Comparison of ENCODE assay signal across 12 cellular contexts in the genomic region with DNA sequence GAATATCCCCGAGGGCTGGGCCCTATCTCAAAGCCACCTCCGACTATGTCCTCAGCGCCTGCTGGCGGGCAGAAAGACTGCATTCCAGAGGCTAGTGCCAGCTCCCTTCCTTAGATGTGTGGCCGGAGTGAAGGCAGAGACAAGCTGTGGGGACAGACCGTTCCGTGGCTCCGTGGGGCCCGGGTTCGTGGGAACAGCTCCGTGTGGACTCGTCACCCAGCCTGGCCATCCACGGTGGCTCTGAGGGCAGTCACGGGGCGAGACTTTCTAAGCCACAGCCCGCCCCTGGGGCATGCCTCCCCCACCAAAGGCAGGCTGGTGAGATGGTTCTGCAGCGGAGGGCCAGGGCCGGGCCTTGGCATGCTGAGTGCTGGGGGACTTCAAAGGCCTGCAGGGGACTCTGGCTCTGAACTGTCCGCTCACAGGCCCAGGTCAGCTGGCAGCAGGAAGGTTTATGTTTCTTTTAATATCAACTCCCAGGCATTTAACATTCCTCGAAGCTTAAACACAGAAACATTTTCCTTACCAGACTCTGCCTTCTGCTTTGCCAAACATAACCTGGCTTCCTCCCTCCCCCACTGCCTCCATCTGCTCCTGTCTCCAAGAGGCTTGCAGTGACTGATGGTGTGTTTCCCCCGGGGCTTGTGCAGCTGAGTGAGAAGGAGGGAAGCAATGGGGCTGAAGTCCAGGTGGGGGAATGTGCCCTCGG. TPM values are rescaled to one million over a fixed set of nuclear protein-coding genes. Genes with fewer than 3 reads are reported as not detected.
A peak's percentile ranks its signal among the peaks of the same experiment; 100 is the strongest.
DNase-seq lines count a peak whose midpoint lies in the region; ATAC-seq, FAIRE-seq and TF ChIP-seq lines count a peak whose summit lies in the region.
"Had no signal": no experiment of that assay in that cellular context is flagged by ENCODE, and none has a peak within 500 bp of the region (broad histone marks: within the 10 kb centered on the region; RNA-seq: fewer than 3 reads in every experiment).

No MANE protein-coding gene starts in this region.

- H3K79me2 ChIP-seq in endothelial cell of umbilical vein (ENCODE audit: control insufficient read depth, insufficient read depth, low read length) = peaks cover 5% of the 10 kb centered on the region

- H3K9me3 ChIP-seq in endothelial cell of umbilical vein (replicated peaks; ENCODE audit: control insufficient read depth, insufficient read depth, low read length) = no peaks in the 10 kb centered on the region
- no peaks in the 10 kb centered on the region for H3K9me3 ChIP-seq in lung (ENCODE audit: control insufficient read depth in 2 of 2, insufficient read depth in 1 of 2, low read length in 1 of 2)
- no peaks in the 10 kb centered on the region for H3K9me3 ChIP-seq in CD8-positive, alpha-beta T cell (ENCODE audit: low read length)

- no peaks in the 10 kb centered on the region for H3K27me3 ChIP-seq in endothelial cell of umbilical vein (ENCODE audit: control insufficient read depth in 2 of 2, insufficient read depth in 2 of 2, low read length in 2 of 2)
- H3K27me3 ChIP-seq in lung (ENCODE audit: control insufficient read depth, insufficient read depth) = no peaks in the 10 kb centered on the region
- no peaks in the 10 kb centered on the region for H3K27me3 ChIP-seq in CD8-positive, alpha-beta T cell (ENCODE audit: insufficient read depth, low read length)

- TF ChIP-seq CTCF in endothelial cell of umbilical vein (IDR thresholded peaks at IDR 0.05; ENCODE audit: extremely low read depth in 1 of 2, insufficient read depth in 1 of 2, low read depth in 1 of 2, low read length in 2 of 2) (no peak), lung (IDR thresholded peaks at IDR 0.05; ENCODE audit: control extremely low read depth, extremely low read depth) (no peak), type B pancreatic cell (conservative IDR thresholded peaks at IDR 0.05) (no peak)
- no peak for TF ChIP-seq CTCF in CD8-positive, alpha-beta T cell (IDR thresholded peaks at IDR 0.05)

- peaks cover 14% of the 10 kb centered on the region for H3K4me1 ChIP-seq in endothelial cell of umbilical vein (ENCODE audit: control insufficient read depth, extremely low read depth, insufficient read depth, low read length)
- H3K4me1 ChIP-seq in lung (ENCODE audit: control insufficient read depth in 2 of 2, insufficient read depth in 2 of 2, low read length in 2 of 2) = peaks cover 0 to 6% of the 10 kb centered on the region in 2 donors
- no peaks in the 10 kb centered on the region for H3K4me1 ChIP-seq in CD8-positive, alpha-beta T cell (ENCODE audit: insufficient read depth, low read length)

- peak; percentile 71 for DNase-seq in NCI-H524 treated with DMSO at 0.1 percent for 48 hours (lab: John Stamatoyannopoulos, UW)
- DNase-seq in endothelial cell of umbilical vein (ENCODE audit: low read depth, low spot score) = peak; percentile 35
- no peak for DNase-seq in lung (ENCODE audit: low spot score)
- DNase-seq in type B pancreatic cell (ENCODE audit: extremely low spot score, unreplicated experiment) = no peak
- DNase-seq in CD8-positive, alpha-beta T cell = no peak
- DNase-seq in NCI-H1417 treated with DMSO at 0.1 percent for 48 hours (lab: John Stamatoyannopoulos, UW) = no peak
- DNase-seq in NCI-H345 treated with DMSO at 0.1 percent for 48 hours (lab: John Stamatoyannopoulos, UW; ENCODE audit: unreplicated experiment) = no peak
- DNase-seq: activated CD4-positive, CD25-positive, alpha-beta regulatory T cell; DND-41; KBM-7; stimulated activated CD4-positive, alpha-beta T cell treated with anti-CD3 and anti-CD28 coated beads, Interleukin-4, amount 100 ng/mL, for 24 hours had no signal

- H3K4me3 ChIP-seq in endothelial cell of umbilical vein (replicated peaks in 1 of 3; ENCODE audit: insufficient read depth in 1 of 3, low read depth in 1 of 3, low read length in 3 of 3) (no peak overlapping the region), lung (no peak overlapping the region)
- H3K4me3 ChIP-seq in CD8-positive, alpha-beta T cell (ENCODE audit: low read depth, low read length) = no peak overlapping the region

- H3K27ac ChIP-seq in endothelial cell of umbilical vein (ENCODE audit: insufficient read depth, low read depth, low read length) (no peak overlapping the region), lung (ENCODE audit: low read depth in 1 of 2, low read length in 1 of 2) (peak overlapping the region; percentile 68 to 80)
- H3K27ac ChIP-seq in CD8-positive, alpha-beta T cell (ENCODE audit: low read depth, low read length) = no peak overlapping the region

- no peak overlapping the region for H2AFZ ChIP-seq in endothelial cell of umbilical vein (ENCODE audit: low read depth, low read length)

- no peak overlapping the region for H3K4me3 Mint-ChIP-seq in type B pancreatic cell
- no peak overlapping the region for H3K4me3 Mint-ChIP-seq in CD8-positive, alpha-beta T cell
- H3K4me3 Mint-ChIP-seq: activated T-helper 1 cell treated with anti-CD3 and anti-CD28 coated beads, Interleukin-12 subunit alpha, Interleukin-12 subunit beta, Interleukin-2, Interleukin-4 antibody, amounts not matched to agents 30 ng/mL and 10 ng/mL and 1 ng/mL, durations not matched to agents 14 hours and 24 hours and 36 hours had no signal

- CTCF ChIA-PET in endothelial cell of umbilical vein (lab: Charles Lee) = interaction anchor here (2.3 to 2.5 kb wide), 2 partner anchors 9 to 11 kb away, joined by 15 to 21 read pairs; no protein-coding TSS in a partner anchor
- CTCF ChIA-PET in CD8-positive, alpha-beta T cell (lab: Charles Lee) = no interaction called here

- H3K27me3 Mint-ChIP-seq in type B pancreatic cell = no peaks in the 10 kb centered on the region
- no peaks in the 10 kb centered on the region for H3K27me3 Mint-ChIP-seq in CD8-positive, alpha-beta T cell (ENCODE audit: low read depth)

- no peak for TF ChIP-seq POLR2A in endothelial cell of umbilical vein (IDR thresholded peaks at IDR 0.05; ENCODE audit: low read depth, low read length)

- H3K36me3 Mint-ChIP-seq in type B pancreatic cell = peaks cover 5% of the 10 kb centered on the region
- H3K36me3 Mint-ChIP-seq in CD8-positive, alpha-beta T cell = peaks cover 43% of the 10 kb centered on the region

- no peaks in the 10 kb centered on the region for H3K9me3 Mint-ChIP-seq in type B pancreatic cell
- H3K9me3 Mint-ChIP-seq in CD8-positive, alpha-beta T cell = no peaks in the 10 kb centered on the region
- H3K9me3 Mint-ChIP-seq: activated T-helper 1 cell treated with anti-CD3 and anti-CD28 coated beads, Interleukin-12 subunit alpha, Interleukin-12 subunit beta, Interleukin-2, Interleukin-4 antibody, amounts not matched to agents 30 ng/mL and 10 ng/mL and 1 ng/mL, durations not matched to agents 14 hours and 24 hours and 36 hours had no signal

- peaks cover 0 to 2% of the 10 kb centered on the region in 2 experiments for H3K36me3 ChIP-seq in endothelial cell of umbilical vein (ENCODE audit: control insufficient read depth in 2 of 2, extremely low read depth in 1 of 2, insufficient read depth in 2 of 2, low read length in 2 of 2)
- H3K36me3 ChIP-seq in lung (ENCODE audit: control insufficient read depth in 2 of 2, insufficient read depth in 2 of 2, low read length in 2 of 2) = peaks cover 0 to 41% of the 10 kb centered on the region in 2 donors
- H3K36me3 ChIP-seq in CD8-positive, alpha-beta T cell (ENCODE audit: insufficient read depth, low read length) = peaks cover 14% of the 10 kb centered on the region

- 56 to 78% methylated on average over 22 of the region's 22 CpGs for WGBS in lung, 2 donors

- no peak overlapping the region for H3K4me2 ChIP-seq in endothelial cell of umbilical vein (ENCODE audit: insufficient read depth, low read length)

- H3K9me1 ChIP-seq in endothelial cell of umbilical vein (replicated peaks; ENCODE audit: control insufficient read depth, extremely low read depth, insufficient read depth, low read length) = no peaks in the 10 kb centered on the region

- dilution Hi-C loops in endothelial cell of umbilical vein (cut with MboI; ENCODE audit: extremely low pct_ligation_motif_present, low sequenced_read_pairs) = no loop called here

- no peak for ATAC-seq in lung (ENCODE audit: insufficient read depth, low FRiP score)
- no peak for ATAC-seq in CD8-positive, alpha-beta T cell

- no peak for FAIRE-seq in endothelial cell of umbilical vein (lab: Jason Lieb, UNC)

- no peaks in the 10 kb centered on the region for H4K20me1 ChIP-seq in endothelial cell of umbilical vein (replicated peaks; ENCODE audit: control insufficient read depth, extremely low read depth, insufficient read depth, low read length)

- no TSS peak for BruUV-seq in endothelial cell of umbilical vein (replicated peaks; lab: Mats Ljungman, UMichigan)

- H3K4me1 Mint-ChIP-seq in type B pancreatic cell (ENCODE audit: unreplicated experiment) = peaks cover 25% of the 10 kb centered on the region
- H3K4me1 Mint-ChIP-seq in CD8-positive, alpha-beta T cell (ENCODE audit: low read depth) = no peaks in the 10 kb centered on the region

- POLR2A ChIA-PET in endothelial cell of umbilical vein (lab: Charles Lee) = no interaction called here
- POLR2A ChIA-PET in CD8-positive, alpha-beta T cell (lab: Charles Lee) = no interaction called here

- no peak overlapping the region for H3K9ac ChIP-seq in endothelial cell of umbilical vein (replicated peaks; ENCODE audit: extremely low read depth, insufficient read depth, low read length)

- intact Hi-C loops in endothelial cell of umbilical vein (cut with micrococcal nuclease) = no loop called here
- intact Hi-C loops in CD8-positive, alpha-beta T cell (cut with DNase I, micrococcal nuclease) = no loop called here

- peak overlapping the region; percentile 61 for H3K27ac Mint-ChIP-seq in type B pancreatic cell
- H3K27ac Mint-ChIP-seq in CD8-positive, alpha-beta T cell = no peak overlapping the region
- H3K27ac Mint-ChIP-seq: activated T-helper 1 cell treated with anti-CD3 and anti-CD28 coated beads, Interleukin-12 subunit alpha, Interleukin-12 subunit beta, Interleukin-2, Interleukin-4 antibody, amounts not matched to agents 30 ng/mL and 10 ng/mL and 1 ng/mL, durations not matched to agents 14 hours and 24 hours and 36 hours had no signal

TF ChIP-seq in endothelial cell of umbilical vein, 7 proteins besides CTCF, POLR2A, EP300 and RAD21 (continues in another document):
- TF ChIP-seq EZH2 (IDR thresholded peaks at IDR 0.05; ENCODE audit: borderline replicate concordance, low read depth, low read length, severe bottlenecking) = no peak
- TF ChIP-seq POLR2AphosphoS5 (IDR thresholded peaks at IDR 0.05; ENCODE audit: insufficient read depth, low read depth, low read length) = no peak

RNA-seq across cellular contexts. Expression of a gene that starts 50.4 kb away (rescaled TPM):
- total RNA-seq in endothelial cell of umbilical vein (19.5 and 19.6 TPM in 2 replicates), lung (10 to 100 TPM; 11.3 to 12.2 TPM), type B pancreatic cell (ENCODE audit: low replicate concordance) (16.2 and 20.1 TPM in 2 replicates)
- polyA plus RNA-seq in endothelial cell of umbilical vein (18.6 and 19.0 TPM in 2 replicates), lung (1 to 10 TPM; 7.2 to 8.4 TPM)
- 16.5 and 20.5 TPM in 2 replicates for polyA plus RNA-seq in endothelial cell of umbilical vein (2011; cell fraction: cytosol; rRNA removed)
- 9.6 and 10.3 TPM in 2 replicates for polyA plus RNA-seq in endothelial cell of umbilical vein (2011; cell fraction: nucleus; rRNA removed)
- 22.1 and 22.5 TPM in 2 replicates for polyA plus RNA-seq in endothelial cell of umbilical vein (2012)
- polyA minus RNA-seq in endothelial cell of umbilical vein = 18.3 and 18.5 TPM in 2 replicates
- polyA minus RNA-seq in endothelial cell of umbilical vein (2011; cell fraction: cytosol; rRNA and poly(A)+ RNA removed) = 8.5 TPM
- 10.9 and 15.9 TPM in 2 replicates for polyA minus RNA-seq in endothelial cell of umbilical vein (2011; cell fraction: nucleus; rRNA and poly(A)+ RNA removed)
- 10 to 100 TPM; 13.2 to 14.0 TPM for total RNA-seq in CD8-positive, alpha-beta T cell

Comparison
In these comparisons a context has a peak if more than half of its experiments do, and no peak if none do; other contexts are left out.
1. DNase-seq: peak in NCI-H524 treated with DMSO at 0.1 percent for 48 hours (single experiment) and endothelial cell of umbilical vein (single experiment); none in lung (single experiment), type B pancreatic cell (single experiment), CD8-positive, alpha-beta T cell (0 of 7), NCI-H1417 treated with DMSO at 0.1 percent for 48 hours (single experiment) and NCI-H345 treated with DMSO at 0.1 percent for 48 hours (single experiment).
2. H3K27ac ChIP-seq: peak in lung (2 of 2); none in endothelial cell of umbilical vein (single experiment) and CD8-positive, alpha-beta T cell (single experiment).